1 cellular context compared by ENCODE assay signal in the genomic region with DNA sequence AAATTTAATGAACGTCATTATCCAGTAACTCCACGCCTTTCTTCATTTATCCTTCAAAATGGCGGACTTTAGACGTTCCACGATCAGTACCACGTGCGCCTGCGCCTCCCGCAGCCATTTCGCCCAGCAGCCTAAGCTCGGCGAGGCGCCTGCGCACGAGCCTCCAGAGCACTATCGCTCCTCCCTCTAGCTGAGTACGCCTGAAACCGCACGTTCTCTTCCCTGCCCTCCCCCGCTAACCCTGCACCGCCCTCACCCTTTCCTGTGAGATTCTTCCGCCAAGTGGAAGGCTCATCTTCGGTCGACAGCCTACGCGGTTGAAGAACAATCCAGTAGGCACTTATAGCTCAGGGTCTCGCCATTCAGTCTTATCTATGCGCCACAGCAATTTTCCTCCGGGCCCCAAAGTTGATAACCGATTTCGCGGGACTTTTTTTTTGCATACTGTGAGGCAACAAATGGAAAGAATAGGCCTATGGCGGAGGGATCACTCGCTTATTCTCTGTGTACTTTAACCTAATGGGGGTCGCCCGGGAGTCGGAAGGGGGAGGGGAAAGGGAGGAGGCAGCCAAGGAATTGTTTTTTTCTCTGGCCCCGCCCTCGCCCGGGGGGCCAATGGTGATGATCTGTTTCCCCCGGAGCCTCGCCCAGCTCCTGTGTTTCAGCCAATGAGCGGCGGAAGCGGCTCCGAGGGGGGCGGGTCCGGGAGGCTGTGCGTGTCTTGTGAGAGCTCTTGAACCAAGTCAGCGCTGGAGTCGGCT.
TF ChIP-seq lines count a peak whose summit lies in the region.

A gene with protein sequence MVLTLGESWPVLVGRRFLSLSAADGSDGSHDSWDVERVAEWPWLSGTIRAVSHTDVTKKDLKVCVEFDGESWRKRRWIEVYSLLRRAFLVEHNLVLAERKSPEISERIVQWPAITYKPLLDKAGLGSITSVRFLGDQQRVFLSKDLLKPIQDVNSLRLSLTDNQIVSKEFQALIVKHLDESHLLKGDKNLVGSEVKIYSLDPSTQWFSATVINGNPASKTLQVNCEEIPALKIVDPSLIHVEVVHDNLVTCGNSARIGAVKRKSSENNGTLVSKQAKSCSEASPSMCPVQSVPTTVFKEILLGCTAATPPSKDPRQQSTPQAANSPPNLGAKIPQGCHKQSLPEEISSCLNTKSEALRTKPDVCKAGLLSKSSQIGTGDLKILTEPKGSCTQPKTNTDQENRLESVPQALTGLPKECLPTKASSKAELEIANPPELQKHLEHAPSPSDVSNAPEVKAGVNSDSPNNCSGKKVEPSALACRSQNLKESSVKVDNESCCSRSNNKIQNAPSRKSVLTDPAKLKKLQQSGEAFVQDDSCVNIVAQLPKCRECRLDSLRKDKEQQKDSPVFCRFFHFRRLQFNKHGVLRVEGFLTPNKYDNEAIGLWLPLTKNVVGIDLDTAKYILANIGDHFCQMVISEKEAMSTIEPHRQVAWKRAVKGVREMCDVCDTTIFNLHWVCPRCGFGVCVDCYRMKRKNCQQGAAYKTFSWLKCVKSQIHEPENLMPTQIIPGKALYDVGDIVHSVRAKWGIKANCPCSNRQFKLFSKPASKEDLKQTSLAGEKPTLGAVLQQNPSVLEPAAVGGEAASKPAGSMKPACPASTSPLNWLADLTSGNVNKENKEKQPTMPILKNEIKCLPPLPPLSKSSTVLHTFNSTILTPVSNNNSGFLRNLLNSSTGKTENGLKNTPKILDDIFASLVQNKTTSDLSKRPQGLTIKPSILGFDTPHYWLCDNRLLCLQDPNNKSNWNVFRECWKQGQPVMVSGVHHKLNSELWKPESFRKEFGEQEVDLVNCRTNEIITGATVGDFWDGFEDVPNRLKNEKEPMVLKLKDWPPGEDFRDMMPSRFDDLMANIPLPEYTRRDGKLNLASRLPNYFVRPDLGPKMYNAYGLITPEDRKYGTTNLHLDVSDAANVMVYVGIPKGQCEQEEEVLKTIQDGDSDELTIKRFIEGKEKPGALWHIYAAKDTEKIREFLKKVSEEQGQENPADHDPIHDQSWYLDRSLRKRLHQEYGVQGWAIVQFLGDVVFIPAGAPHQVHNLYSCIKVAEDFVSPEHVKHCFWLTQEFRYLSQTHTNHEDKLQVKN (N-terminal part only) (plus strand): TSS at position 741 of the 761 bp plus-strand sequence. CDS start 677 bp downstream, outside the sequence.

TF ChIP-seq in K562, 482 proteins besides CTCF, POLR2A, EP300 and RAD21 (continued from another document and continues in another):
- TF ChIP-seq, protein P1, sequence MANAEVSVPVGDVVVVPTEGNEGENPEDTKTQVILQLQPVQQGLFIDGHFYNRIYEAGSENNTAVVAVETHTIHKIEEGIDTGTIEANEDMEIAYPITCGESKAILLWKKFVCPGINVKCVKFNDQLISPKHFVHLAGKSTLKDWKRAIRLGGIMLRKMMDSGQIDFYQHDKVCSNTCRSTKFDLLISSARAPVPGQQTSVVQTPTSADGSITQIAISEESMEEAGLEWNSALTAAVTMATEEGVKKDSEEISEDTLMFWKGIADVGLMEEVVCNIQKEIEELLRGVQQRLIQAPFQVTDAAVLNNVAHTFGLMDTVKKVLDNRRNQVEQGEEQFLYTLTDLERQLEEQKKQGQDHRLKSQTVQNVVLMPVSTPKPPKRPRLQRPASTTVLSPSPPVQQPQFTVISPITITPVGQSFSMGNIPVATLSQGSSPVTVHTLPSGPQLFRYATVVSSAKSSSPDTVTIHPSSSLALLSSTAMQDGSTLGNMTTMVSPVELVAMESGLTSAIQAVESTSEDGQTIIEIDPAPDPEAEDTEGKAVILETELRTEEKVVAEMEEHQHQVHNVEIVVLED (CRISPR knock-in tag; IDR thresholded peaks at IDR 0.05): peak; percentile 83
- TF ChIP-seq JUN (IDR thresholded peaks at IDR 0.05; ENCODE audit: borderline replicate concordance, low read depth, low read length) (peak; percentile 45; the same call in 1 of the 2 replicates), JUN (CRISPR knock-in tag; IDR thresholded peaks at IDR 0.05; ENCODE audit: borderline replicate concordance) (peak; percentile 35; the same call in 1 of the 2 replicates), CAMTA2 (CRISPR knock-in tag; conservative IDR thresholded peaks at IDR 0.05) (no peak), ATF7 (IDR thresholded peaks at IDR 0.05) (peak; percentile 93), RBM17 (IDR thresholded peaks at IDR 0.05; ENCODE audit: borderline replicate concordance, low read depth, low read length) (no peak), ZNF174 (CRISPR knock-in tag; IDR thresholded peaks at IDR 0.05) (peak; percentile 40; the same call in 1 of the 2 replicates), CHD4 (IDR thresholded peaks at IDR 0.05; ENCODE audit: insufficient read depth, insufficient replicate concordance, low read depth, low read length, poor library complexity, severe bottlenecking) (no peak), SRSF9 (IDR thresholded peaks at IDR 0.05; ENCODE audit: borderline replicate concordance, low read depth, low read length) (no peak), FOSL1 (tag; conservative IDR thresholded peaks at IDR 0.05) (peak; percentile 85), ZNF589 (CRISPR knock-in tag; IDR thresholded peaks at IDR 0.05; ENCODE audit: low read depth) (peak; percentile 98; the same call in 1 of the 2 replicates), HBP1 (CRISPR knock-in tag; IDR thresholded peaks at IDR 0.05) (peak; percentile 84), NCOA1 (IDR thresholded peaks at IDR 0.05; ENCODE audit: low read depth) (peak; percentile 90), SAFB (IDR thresholded peaks at IDR 0.05; ENCODE audit: borderline replicate concordance, low read depth, low read length) (no peak), SMAD2 (IDR thresholded peaks at IDR 0.05; ENCODE audit: low read depth, low read length) (no peak), SAFB2 (IDR thresholded peaks at IDR 0.05; ENCODE audit: borderline replicate concordance, low read depth, low read length, severe bottlenecking) (no peak), ZNF217 (CRISPR knock-in tag; IDR thresholded peaks at IDR 0.05) (no peak), MAX (CRISPR knock-in tag; IDR thresholded peaks at IDR 0.05) (peak; percentile 99), SMARCC2 (IDR thresholded peaks at IDR 0.05; ENCODE audit: low read depth) (peak; percentile 77; the same call in 1 of the 2 replicates), CREM (IDR thresholded peaks at IDR 0.05; ENCODE audit: low read depth) (peak; percentile 63), SMAD3 (CRISPR knock-in tag; conservative IDR thresholded peaks at IDR 0.05) (peak; percentile 83), HDAC1 (IDR thresholded peaks at IDR 0.05) (peak; percentile 69 to 76; a peak in 3 of 4 replicates), CXXC5 (CRISPR knock-in tag; IDR thresholded peaks at IDR 0.05) (peak; percentile 98), NFXL1 (CRISPR knock-in tag; IDR thresholded peaks at IDR 0.05) (peak; percentile 36; the same call in 1 of the 2 replicates), DLX4 (CRISPR knock-in tag; IDR thresholded peaks at IDR 0.05) (no peak), PATZ1 (CRISPR knock-in tag; IDR thresholded peaks at IDR 0.05; ENCODE audit: borderline replicate concordance) (no peak), KDM5B (IDR thresholded peaks at IDR 0.05; ENCODE audit: insufficient replicate concordance, low read depth, low read length) (no peak)
- TF ChIP-seq, protein P2, sequence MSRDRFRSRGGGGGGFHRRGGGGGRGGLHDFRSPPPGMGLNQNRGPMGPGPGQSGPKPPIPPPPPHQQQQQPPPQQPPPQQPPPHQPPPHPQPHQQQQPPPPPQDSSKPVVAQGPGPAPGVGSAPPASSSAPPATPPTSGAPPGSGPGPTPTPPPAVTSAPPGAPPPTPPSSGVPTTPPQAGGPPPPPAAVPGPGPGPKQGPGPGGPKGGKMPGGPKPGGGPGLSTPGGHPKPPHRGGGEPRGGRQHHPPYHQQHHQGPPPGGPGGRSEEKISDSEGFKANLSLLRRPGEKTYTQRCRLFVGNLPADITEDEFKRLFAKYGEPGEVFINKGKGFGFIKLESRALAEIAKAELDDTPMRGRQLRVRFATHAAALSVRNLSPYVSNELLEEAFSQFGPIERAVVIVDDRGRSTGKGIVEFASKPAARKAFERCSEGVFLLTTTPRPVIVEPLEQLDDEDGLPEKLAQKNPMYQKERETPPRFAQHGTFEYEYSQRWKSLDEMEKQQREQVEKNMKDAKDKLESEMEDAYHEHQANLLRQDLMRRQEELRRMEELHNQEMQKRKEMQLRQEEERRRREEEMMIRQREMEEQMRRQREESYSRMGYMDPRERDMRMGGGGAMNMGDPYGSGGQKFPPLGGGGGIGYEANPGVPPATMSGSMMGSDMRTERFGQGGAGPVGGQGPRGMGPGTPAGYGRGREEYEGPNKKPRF (IDR thresholded peaks at IDR 0.05; ENCODE audit: low read depth, low read length): no peak
- TF ChIP-seq, protein P3, sequence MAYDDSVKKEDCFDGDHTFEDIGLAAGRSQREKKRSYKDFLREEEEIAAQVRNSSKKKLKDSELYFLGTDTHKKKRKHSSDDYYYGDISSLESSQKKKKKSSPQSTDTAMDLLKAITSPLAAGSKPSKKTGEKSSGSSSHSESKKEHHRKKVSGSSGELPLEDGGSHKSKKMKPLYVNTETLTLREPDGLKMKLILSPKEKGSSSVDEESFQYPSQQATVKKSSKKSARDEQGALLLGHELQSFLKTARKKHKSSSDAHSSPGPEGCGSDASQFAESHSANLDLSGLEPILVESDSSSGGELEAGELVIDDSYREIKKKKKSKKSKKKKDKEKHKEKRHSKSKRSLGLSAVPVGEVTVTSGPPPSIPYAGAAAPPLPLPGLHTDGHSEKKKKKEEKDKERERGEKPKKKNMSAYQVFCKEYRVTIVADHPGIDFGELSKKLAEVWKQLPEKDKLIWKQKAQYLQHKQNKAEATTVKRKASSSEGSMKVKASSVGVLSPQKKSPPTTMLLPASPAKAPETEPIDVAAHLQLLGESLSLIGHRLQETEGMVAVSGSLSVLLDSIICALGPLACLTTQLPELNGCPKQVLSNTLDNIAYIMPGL (CRISPR knock-in tag; IDR thresholded peaks at IDR 0.05): peak; percentile 43; the same call in 1 of the 2 replicates
- TF ChIP-seq, protein P4, sequence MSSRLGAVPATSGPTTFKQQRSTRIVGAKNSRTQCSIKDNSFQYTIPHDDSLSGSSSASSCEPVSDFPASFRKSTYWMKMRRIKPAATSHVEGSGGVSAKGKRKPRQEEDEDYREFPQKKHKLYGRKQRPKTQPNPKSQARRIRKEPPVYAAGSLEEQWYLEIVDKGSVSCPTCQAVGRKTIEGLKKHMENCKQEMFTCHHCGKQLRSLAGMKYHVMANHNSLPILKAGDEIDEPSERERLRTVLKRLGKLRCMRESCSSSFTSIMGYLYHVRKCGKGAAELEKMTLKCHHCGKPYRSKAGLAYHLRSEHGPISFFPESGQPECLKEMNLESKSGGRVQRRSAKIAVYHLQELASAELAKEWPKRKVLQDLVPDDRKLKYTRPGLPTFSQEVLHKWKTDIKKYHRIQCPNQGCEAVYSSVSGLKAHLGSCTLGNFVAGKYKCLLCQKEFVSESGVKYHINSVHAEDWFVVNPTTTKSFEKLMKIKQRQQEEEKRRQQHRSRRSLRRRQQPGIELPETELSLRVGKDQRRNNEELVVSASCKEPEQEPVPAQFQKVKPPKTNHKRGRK (tag; IDR thresholded peaks at IDR 0.05): no peak
- TF ChIP-seq, protein P5, sequence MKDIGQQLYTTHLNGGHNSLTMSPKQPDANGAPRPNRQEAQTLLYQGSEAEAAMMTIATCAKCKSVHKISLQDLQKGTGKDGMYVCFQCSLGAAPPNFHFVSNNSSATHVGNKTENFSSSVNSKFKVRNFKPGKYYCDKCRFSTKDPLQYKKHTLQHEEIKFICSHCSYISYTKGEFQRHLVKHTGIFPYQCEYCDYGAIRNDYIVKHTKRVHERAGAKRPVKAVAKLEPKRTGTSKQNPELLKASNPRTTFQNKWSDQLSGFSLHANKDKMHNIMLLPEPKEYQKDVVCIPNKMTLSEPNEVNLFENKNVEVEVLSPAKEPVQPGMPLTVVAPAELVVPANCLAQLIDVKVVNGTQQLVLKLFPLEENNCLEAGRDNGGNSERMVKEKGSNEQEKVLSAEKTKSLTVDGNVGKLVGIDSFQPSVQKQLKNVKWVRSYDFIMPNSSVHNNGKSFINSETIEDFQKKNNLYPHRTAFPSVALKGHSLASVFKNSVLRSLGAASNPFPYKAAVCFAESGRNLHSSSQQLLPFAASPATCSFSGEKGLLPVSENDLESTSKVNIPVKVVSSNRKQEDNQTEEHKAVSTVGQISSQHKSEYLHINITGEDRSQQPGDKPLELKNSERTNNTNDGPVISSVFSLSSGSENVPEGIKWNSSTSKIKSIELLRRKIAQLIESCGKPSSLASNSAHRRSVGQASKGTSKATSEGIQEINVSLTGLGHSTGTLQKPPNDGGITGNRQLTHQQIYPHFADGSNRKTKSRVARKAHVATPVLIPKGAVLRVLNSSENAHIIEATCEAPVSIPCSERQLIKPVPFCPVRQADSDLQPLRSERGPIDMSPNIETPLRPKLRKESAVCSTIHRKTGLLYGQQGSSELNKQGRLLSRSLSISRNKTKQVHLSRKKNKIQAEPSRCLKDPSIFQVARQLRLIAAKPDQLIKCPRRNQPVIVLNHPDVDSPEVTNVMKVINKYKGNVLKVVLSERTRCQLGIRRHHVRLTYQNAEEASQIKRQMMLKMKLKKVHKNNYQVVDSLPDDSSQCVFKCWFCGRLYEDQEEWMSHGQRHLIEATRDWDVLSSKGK (CRISPR knock-in tag; IDR thresholded peaks at IDR 0.05): no peak
